Comparison of ENCODE assay signal across 11 cellular contexts in genomic region chr5:14445581-14446290, GRCh38.
DNase-seq lines count a peak whose midpoint lies in the region; ATAC-seq, FAIRE-seq and TF ChIP-seq lines count a peak whose summit lies in the region.
"Had no signal": no experiment of that assay in that cellular context is flagged by ENCODE, and none has a peak within 500 bp of the region (broad histone marks: within the 10 kb centered on the region; RNA-seq: fewer than 3 reads in every experiment).

No MANE protein-coding gene starts in this region.

- ATAC-seq in GM21825 (IDR thresholded peaks at IDR 0.05; ENCODE audit: unreplicated experiment) (no peak), HG02870 (IDR thresholded peaks at IDR 0.05; ENCODE audit: unreplicated experiment) (no peak)
- ATAC-seq: A549 had no signal

- no peak for TF ChIP-seq EP300 in suprapubic skin (IDR thresholded peaks at IDR 0.05)

- TF ChIP-seq CTCF in astrocyte (IDR thresholded peaks at IDR 0.05; ENCODE audit: insufficient read depth, low read depth, low read length) (no peak), suprapubic skin (IDR thresholded peaks at IDR 0.05) (no peak)

- H3K4me3 ChIP-seq in astrocyte (ENCODE audit: insufficient read depth, low read depth, low read length) = peak overlapping the region; percentile 3
- peak overlapping the region; percentile 4 for H3K4me3 ChIP-seq in suprapubic skin
- H3K4me3 ChIP-seq: A549, thyroid gland had no signal

- peak overlapping the region; percentile 90 for H3K4me2 ChIP-seq in astrocyte (ENCODE audit: low read length)
- H3K4me2 ChIP-seq: A549 had no signal

- WGBS in suprapubic skin = 60% methylated on average over 15 of the region's 15 CpGs

- H3K36me3 ChIP-seq in astrocyte (ENCODE audit: insufficient read depth, low read length) = peaks cover 18% of the 10 kb centered on the region
- H3K36me3 ChIP-seq in suprapubic skin = peaks cover 7% of the 10 kb centered on the region
- H3K36me3 ChIP-seq: thyroid gland had no signal

- H2AFZ ChIP-seq in astrocyte (ENCODE audit: low read depth, low read length) = no peak overlapping the region

- H3K9me3 Mint-ChIP-seq in astrocyte (ENCODE audit: unreplicated experiment) = no peaks in the 10 kb centered on the region

- H3K9me3 ChIP-seq in astrocyte (ENCODE audit: insufficient read depth, low read depth, low read length) (no peaks in the 10 kb centered on the region), suprapubic skin (no peaks in the 10 kb centered on the region)
- H3K9me3 ChIP-seq: A549, thyroid gland had no signal

- peak; percentile 39 for FAIRE-seq in astrocyte (lab: Jason Lieb, UNC)
- FAIRE-seq: A549 had no signal

- peaks cover 98% of the 10 kb centered on the region for H3K79me2 ChIP-seq in astrocyte (ENCODE audit: insufficient read depth, low read length)

- peaks cover 17% of the 10 kb centered on the region for H3K36me3 Mint-ChIP-seq in astrocyte (ENCODE audit: low read depth, unreplicated experiment)

- no peak overlapping the region for H3K4me3 Mint-ChIP-seq in astrocyte (ENCODE audit: unreplicated experiment)

- peaks cover 75% of the 10 kb centered on the region for H3K4me1 Mint-ChIP-seq in astrocyte (ENCODE audit: low read depth, unreplicated experiment)

- peak overlapping the region; percentile 97 for H3K27ac ChIP-seq in astrocyte (ENCODE audit: low read depth, low read length)
- H3K27ac ChIP-seq in suprapubic skin = peak overlapping the region; percentile 39
- H3K27ac ChIP-seq: A549, thyroid gland had no signal

- peak; percentile 14 for DNase-seq in NCI-H1092 treated with DMSO at 0.1 percent for 48 hours (lab: John Stamatoyannopoulos, UW)
- DNase-seq in NCI-H1092 (lab: John Stamatoyannopoulos, UW) = no peak
- peak; percentile 74 for DNase-seq in astrocyte (ENCODE audit: low read depth)
- peak; percentile 72 for DNase-seq in iPS DF 19.7 (ENCODE audit: low read depth, low spot score)
- no peak for DNase-seq in suprapubic skin (ENCODE audit: low spot score in 2 of 2)
- DNase-seq in stimulated activated naive CD4-positive, alpha-beta T cell (lab: John Stamatoyannopoulos, UW) = no peak
- DNase-seq: cortex of kidney, thyroid gland had no signal

- H3K9ac ChIP-seq in astrocyte (ENCODE audit: low read length) = peak overlapping the region; percentile 73

- H3K4me1 ChIP-seq in astrocyte (ENCODE audit: insufficient read depth, low read length) = peaks cover 90% of the 10 kb centered on the region
- peaks cover 34% of the 10 kb centered on the region for H3K4me1 ChIP-seq in suprapubic skin

- H3K27me3 Mint-ChIP-seq in astrocyte (ENCODE audit: low read depth, unreplicated experiment) = no peaks in the 10 kb centered on the region

- peak overlapping the region; percentile 71 for H3K27ac Mint-ChIP-seq in astrocyte (ENCODE audit: unreplicated experiment)

- H4K20me1 ChIP-seq in astrocyte (ENCODE audit: insufficient read depth, low read length) = peaks cover 50% of the 10 kb centered on the region

- TF ChIP-seq POLR2A in suprapubic skin (IDR thresholded peaks at IDR 0.05) = peak in 1 of 2 donors; percentile 8

- no peaks in the 10 kb centered on the region for H3K27me3 ChIP-seq in astrocyte (ENCODE audit: insufficient read depth, low read length)
- no peaks in the 10 kb centered on the region for H3K27me3 ChIP-seq in suprapubic skin
- H3K27me3 ChIP-seq: thyroid gland had no signal

Comparison
In these comparisons a context has a peak if more than half of its experiments do, and no peak if none do; other contexts are left out.
1. DNase-seq: peak in NCI-H1092 treated with DMSO at 0.1 percent for 48 hours (single experiment), astrocyte (single experiment) and iPS DF 19.7 (single experiment); none in NCI-H1092 (single experiment), suprapubic skin (0 of 2) and stimulated activated naive CD4-positive, alpha-beta T cell (0 of 6).